Comparison of ENCODE assay signal across 19 cellular contexts in genomic region chr1:204902674-204903073, GRCh38. TPM values are rescaled to one million over a fixed set of nuclear protein-coding genes. Genes with fewer than 3 reads are reported as not detected.
"Had no signal": no experiment of that assay in that cellular context is flagged by ENCODE, and none has a peak within 500 bp of the region (broad histone marks: within the 10 kb centered on the region; RNA-seq: fewer than 3 reads in every experiment).

No MANE protein-coding gene starts in this region.

- ATAC-seq: activated CD8-positive, alpha-beta T cell treated with anti-CD3 and anti-CD28 coated beads, Interleukin-2, amount 10 ng/mL, durations not matched to agents 7 days and 5 days; body of pancreas; natural killer cell treated with Interleukin-12 subunit alpha and Interleukin-12 subunit beta and Interleukin-15 and Interleukin-18, amount 100 ng/mL, for 72 hours; pancreas; right lobe of liver; stimulated activated naive CD8-positive, alpha-beta T cell treated with anti-CD3 and anti-CD28 coated beads, Interleukin-15, amount 100 ng/mL, for 72 hours had no signal

- H3K4me3 ChIP-seq: body of pancreas, coronary artery, pancreas, right lobe of liver, suprapubic skin, transverse colon had no signal

- H3K4me1 ChIP-seq: body of pancreas, pancreas, right lobe of liver, suprapubic skin, transverse colon had no signal

- H3K27ac ChIP-seq: body of pancreas, coronary artery, neutrophil, pancreas, right lobe of liver, suprapubic skin, transverse colon had no signal

- H3K27me3 ChIP-seq: body of pancreas, pancreas, right lobe of liver, transverse colon had no signal

- DNase-seq: activated CD4-positive, alpha-beta T cell treated with anti-CD3 and anti-CD28 coated beads, Interleukin-2, amount 10 ng/mL, durations not matched to agents 24 days and 14 days; activated CD8-positive, alpha-beta T cell treated with anti-CD3 and anti-CD28 coated beads, Interleukin-2, amount 10 ng/mL, durations not matched to agents 7 days and 5 days; activated naive CD4-positive, alpha-beta T cell treated with anti-CD3 and anti-CD28 coated beads for 36 hours; activated T-cell treated with anti-CD3 and anti-CD28 coated beads, Interleukin-2, amount 50 U/mL, for 24 hours; body of pancreas; foreskin melanocyte; hypothalamus; pancreas; right lobe of liver; small intestine; stimulated activated CD4-positive, alpha-beta T cell treated with anti-CD3 and anti-CD28 coated beads, Interleukin-4, amount 100 ng/mL, for 1 hour; stimulated activated naive CD8-positive, alpha-beta T cell treated with anti-CD3 and anti-CD28 coated beads, Interleukin-15, amount 100 ng/mL, for 72 hours; T1000; transverse colon had no signal

- H3K9me3 ChIP-seq: body of pancreas, neutrophil, pancreas, right lobe of liver, suprapubic skin, transverse colon had no signal

RNA-seq across cellular contexts. Expression of gene NFASC, which starts 32.0 kb away (rescaled TPM):
- total RNA-seq: pulmonary artery endothelial cell had no signal
